In genomic region chr5:81251922-81252321, GRCh38 we compare ENCODE assay signal across 30 cellular contexts. TPM values are rescaled to one million over a fixed set of nuclear protein-coding genes. Genes with fewer than 3 reads are reported as not detected.
"Had no signal": no experiment of that assay in that cellular context is flagged by ENCODE, and none has a peak within 500 bp of the region (broad histone marks: within the 10 kb centered on the region; RNA-seq: fewer than 3 reads in every experiment).

No MANE protein-coding gene starts in this region.

- H3K4me3 ChIP-seq: breast epithelium, K562, SJSA1 had no signal

- ATAC-seq: activated CD4-positive, CD25-positive, alpha-beta regulatory T cell treated with anti-CD3 and anti-CD28 coated beads, Interleukin-2, amount 50 U/mL, for 24 hours; activated CD8-positive, alpha-beta T cell treated with anti-CD3 and anti-CD28 coated beads, Interleukin-2, amount 10 ng/mL, durations not matched to agents 7 days and 5 days; K562; Panc1; SK-N-SH treated with all-trans-retinoic acid at 6 μM for 48 hours had no signal

- H3K36me3 ChIP-seq: breast epithelium, SJSA1 had no signal

- H3K27ac ChIP-seq: breast epithelium, SJSA1 had no signal

- H3K9me3 ChIP-seq: breast epithelium, SJSA1 had no signal

- H3K27me3 ChIP-seq: breast epithelium, SJSA1 had no signal

- DNase-seq: activated CD4-positive, alpha-beta T cell treated with anti-CD3 and anti-CD28 coated beads for 4 hours; activated CD4-positive, alpha-beta T cell treated with anti-CD3 and anti-CD28 coated beads, Interleukin-2, amount 50 U/mL, for 4 hours; activated CD8-positive, alpha-beta memory T cell treated with anti-CD3 and anti-CD28 coated beads, Interleukin-2, amount 50 U/mL, for 48 hours; activated CD8-positive, alpha-beta T cell treated with anti-CD3 and anti-CD28 coated beads, Interleukin-2, amount 10 ng/mL, durations not matched to agents 7 days and 5 days; activated effector memory CD4-positive, alpha-beta T cell treated with Interleukin-2 at 50 U/mL for 16 hours; activated naive CD4-positive, alpha-beta T cell; activated T-cell treated with anti-CD3 and anti-CD28 coated beads, Interleukin-2, amount 50 U/mL, for 1 hour; aorta; central memory CD4-positive, alpha-beta T cell; Karpas-422; MM.1S; NCI-H1105; NCI-H1436; NCI-H187; NCI-H2171; NCI-H2227 treated with DMSO at 0.1 percent for 48 hours; NCI-H510A; NCI-H526 treated with DMSO at 0.1 percent for 48 hours; NCI-H82; OCI-M1; RPMI8226; SHP77; SW 1271 had no signal

RNA-seq across cellular contexts. Expression of gene CKMT2, which starts 18.8 kb away (rescaled TPM):
- total RNA-seq: activated CD8-positive, alpha-beta T cell treated with anti-CD3 and anti-CD28 coated beads, Interleukin-2, amount 10 ng/mL, durations not matched to agents 7 days and 5 days; activated T-helper 1 cell treated with anti-CD3 and anti-CD28 coated beads, Interleukin-12 subunit alpha, Interleukin-12 subunit beta, Interleukin-2, Interleukin-4 antibody, amounts not matched to agents 30 ng/mL and 10 ng/mL and 1 ng/mL, durations not matched to agents 14 hours and 24 hours and 36 hours; K562; SJSA1 had no signal
